ENCODE assay signal across 8 cellular contexts in the genomic region with DNA sequence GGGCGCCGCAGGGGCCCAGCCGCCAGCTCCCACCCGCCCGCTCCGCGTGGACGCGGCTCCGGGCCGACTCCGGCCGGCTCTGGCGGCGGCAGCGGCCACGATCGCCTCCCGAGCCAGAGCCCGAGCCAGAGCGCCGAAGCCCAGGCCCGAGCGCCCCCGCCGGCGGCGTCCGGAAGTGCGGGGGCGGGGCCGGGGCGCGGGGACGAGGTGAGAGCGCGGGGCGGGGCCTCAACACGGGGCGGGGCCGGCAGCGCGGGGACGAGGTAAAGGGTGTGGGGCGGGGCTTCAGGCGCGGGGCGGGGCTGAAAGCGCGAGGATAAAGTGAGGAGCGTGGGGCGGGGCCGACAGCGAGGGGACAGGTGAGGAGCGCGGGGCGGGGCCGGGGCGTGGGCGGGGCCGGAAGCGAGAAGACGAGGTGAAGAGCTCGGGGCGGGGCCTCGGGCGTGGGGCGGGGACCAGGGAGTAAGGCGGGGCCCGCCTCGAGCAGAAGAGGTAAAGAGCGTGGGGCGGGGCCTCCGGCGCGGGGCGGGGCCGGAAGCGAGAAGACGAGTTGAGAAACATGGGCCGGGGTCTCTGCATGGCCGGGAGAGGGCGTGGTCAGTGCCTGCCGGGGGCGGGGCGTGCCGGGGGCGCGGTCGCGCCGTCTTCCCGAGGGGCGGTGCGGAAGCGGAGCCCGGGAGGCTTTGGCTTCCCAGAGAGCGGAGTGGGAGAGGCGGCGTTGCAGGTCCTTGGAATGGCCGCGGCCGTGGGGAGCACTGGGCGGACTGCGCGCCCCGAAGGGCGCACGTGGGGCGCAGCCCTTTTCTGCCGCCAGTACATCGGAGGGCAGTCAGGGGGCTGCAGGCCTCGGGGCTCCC. TPM values are rescaled to one million over a fixed set of nuclear protein-coding genes. Genes with fewer than 3 reads are reported as not detected.
DNase-seq lines count a peak whose midpoint lies in the region; ATAC-seq and TF ChIP-seq lines count a peak whose summit lies in the region.

A gene with protein sequence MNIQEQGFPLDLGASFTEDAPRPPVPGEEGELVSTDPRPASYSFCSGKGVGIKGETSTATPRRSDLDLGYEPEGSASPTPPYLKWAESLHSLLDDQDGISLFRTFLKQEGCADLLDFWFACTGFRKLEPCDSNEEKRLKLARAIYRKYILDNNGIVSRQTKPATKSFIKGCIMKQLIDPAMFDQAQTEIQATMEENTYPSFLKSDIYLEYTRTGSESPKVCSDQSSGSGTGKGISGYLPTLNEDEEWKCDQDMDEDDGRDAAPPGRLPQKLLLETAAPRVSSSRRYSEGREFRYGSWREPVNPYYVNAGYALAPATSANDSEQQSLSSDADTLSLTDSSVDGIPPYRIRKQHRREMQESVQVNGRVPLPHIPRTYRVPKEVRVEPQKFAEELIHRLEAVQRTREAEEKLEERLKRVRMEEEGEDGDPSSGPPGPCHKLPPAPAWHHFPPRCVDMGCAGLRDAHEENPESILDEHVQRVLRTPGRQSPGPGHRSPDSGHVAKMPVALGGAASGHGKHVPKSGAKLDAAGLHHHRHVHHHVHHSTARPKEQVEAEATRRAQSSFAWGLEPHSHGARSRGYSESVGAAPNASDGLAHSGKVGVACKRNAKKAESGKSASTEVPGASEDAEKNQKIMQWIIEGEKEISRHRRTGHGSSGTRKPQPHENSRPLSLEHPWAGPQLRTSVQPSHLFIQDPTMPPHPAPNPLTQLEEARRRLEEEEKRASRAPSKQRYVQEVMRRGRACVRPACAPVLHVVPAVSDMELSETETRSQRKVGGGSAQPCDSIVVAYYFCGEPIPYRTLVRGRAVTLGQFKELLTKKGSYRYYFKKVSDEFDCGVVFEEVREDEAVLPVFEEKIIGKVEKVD (minus strand): TSS at position 177 of the 857 bp plus-strand sequence. CDS start 5,698 bp downstream, outside the sequence.

- H4K20me1 ChIP-seq in BLaER1: peaks cover 42% of the 10 kb centered on the region

- peak within 1 kb of the TSS; percentile 88 for H3K4me2 ChIP-seq in BLaER1

- DNase-seq in HK-2 (ENCODE audit: unreplicated experiment): peak; percentile 99
- peak; percentile 100 for DNase-seq in NCI-H82 (lab: John Stamatoyannopoulos, UW)
- DNase-seq in activated CD4-positive, alpha-beta T cell treated with anti-CD3 and anti-CD28 coated beads, Interleukin-2, amount 50 U/mL, for 48 hours: peak; percentile 100
- DNase-seq in dermis microvascular lymphatic vessel endothelial cell (ENCODE audit: low read depth in 2 of 2): peak; percentile 71 to 92
- peak; percentile 100 for DNase-seq in stimulated activated CD4-positive, alpha-beta T cell treated with anti-CD3 and anti-CD28 coated beads, Interleukin-4, amount 100 ng/mL, for 1 hour

- H3K27me3 ChIP-seq in BLaER1 (no peaks in the 10 kb centered on the region), liver (ENCODE audit: control insufficient read depth in 4 of 4, insufficient read depth in 4 of 4, low read length in 3 of 4) (no peaks in the 10 kb centered on the region)

- peaks cover 51% of the 10 kb centered on the region for H3K4me1 ChIP-seq in BLaER1
- peaks cover 3 to 11% (median 6%) of the 10 kb centered on the region in 4 donors for H3K4me1 ChIP-seq in liver (ENCODE audit: control insufficient read depth in 4 of 4, insufficient read depth in 4 of 4, low read length in 3 of 4)

- TF ChIP-seq RAD21 in liver (IDR thresholded peaks at IDR 0.05): peak in 1 of 2 donors; percentile 15

- peak; percentile 54 for ATAC-seq in GM19351 (IDR thresholded peaks at IDR 0.05; ENCODE audit: unreplicated experiment)

- 3% methylated on average over 113 of the region's 113 CpGs for WGBS in liver

- peak; percentile 72 for TF ChIP-seq CTCF in liver (IDR thresholded peaks at IDR 0.05; ENCODE audit: low read depth, low read length, missing input control)

- H3K36me3 ChIP-seq in BLaER1: peaks cover 15% of the 10 kb centered on the region
- no peaks in the 10 kb centered on the region for H3K36me3 ChIP-seq in liver (ENCODE audit: control insufficient read depth in 4 of 4, insufficient read depth in 3 of 4, low read depth in 1 of 4, low read length in 3 of 4)

- H3K4me3 ChIP-seq in BLaER1: peak within 1 kb of the TSS; percentile 90
- H3K4me3 ChIP-seq in liver (ENCODE audit: low read depth in 1 of 3, low read length in 3 of 3): peak within 1 kb of the TSS; percentile 32 to 86 (median 66)

- peak within 1 kb of the TSS; percentile 92 for H3K9ac ChIP-seq in BLaER1
- H3K9ac ChIP-seq in liver (ENCODE audit: low read depth in 1 of 2, low read length in 2 of 2): peak within 1 kb of the TSS in 1 of 2 donors; percentile 47

- H3K9me3 ChIP-seq in BLaER1 (no peaks in the 10 kb centered on the region), liver (ENCODE audit: control insufficient read depth in 4 of 4, low read length in 3 of 4) (no peaks in the 10 kb centered on the region)

- peak within 1 kb of the TSS; percentile 88 for H3K27ac ChIP-seq in BLaER1
- peak within 1 kb of the TSS; percentile 31 to 35 for H3K27ac ChIP-seq in liver (ENCODE audit: low read depth in 1 of 2, low read length in 2 of 2)

TF ChIP-seq in liver, 16 proteins besides CTCF, POLR2A, EP300 and RAD21:
- TF ChIP-seq RXRA (IDR thresholded peaks at IDR 0.05) (no peak), YY1 (IDR thresholded peaks at IDR 0.05) (no peak), GABPA (IDR thresholded peaks at IDR 0.05 in 1 of 2, conservative IDR thresholded peaks at IDR 0.05 in 1 of 2) (peak in 1 of 2 donors; percentile 78), NR2F2 (IDR thresholded peaks at IDR 0.05) (no peak), EGR1 (IDR thresholded peaks at IDR 0.05; ENCODE audit: low read depth in 2 of 2) (peak in 1 of 2 donors; percentile 9), TAF1 (conservative IDR thresholded peaks at IDR 0.05) (no peak), SP1 (IDR thresholded peaks at IDR 0.05) (peak; percentile 68), JUND (IDR thresholded peaks at IDR 0.05) (no peak)
- TF ChIP-seq, protein P1, sequence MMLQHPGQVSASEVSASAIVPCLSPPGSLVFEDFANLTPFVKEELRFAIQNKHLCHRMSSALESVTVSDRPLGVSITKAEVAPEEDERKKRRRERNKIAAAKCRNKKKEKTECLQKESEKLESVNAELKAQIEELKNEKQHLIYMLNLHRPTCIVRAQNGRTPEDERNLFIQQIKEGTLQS (IDR thresholded peaks at IDR 0.05): no peak
TF ChIP-seq in liver: peak in this region for 3.

RNA-seq across cellular contexts. Expression of the gene that starts here (rescaled TPM):
- total RNA-seq in dermis microvascular lymphatic vessel endothelial cell (13.6 and 19.7 TPM in 2 replicates), liver (10 to 100 TPM in 1 of 2 donors, 1 to 10 TPM in 1; 9.4 to 10.3 TPM)
- polyA plus RNA-seq in liver: 1 to 10 TPM; 2.0 to 6.5 TPM

Comparison
In these comparisons a context has a peak if more than half of its experiments do, and no peak if none do; other contexts are left out.
1. Peak in every context shown above with its lines: DNase-seq, ATAC-seq, H3K4me3 ChIP-seq and H3K27ac ChIP-seq.